In genomic region chr2:74483675-74484164, GRCh38 we compare ENCODE assay signal across 6 cellular contexts. TPM values are rescaled to one million over a fixed set of nuclear protein-coding genes. Genes with fewer than 3 reads are reported as not detected.
A peak's percentile ranks its signal among the peaks of the same experiment; 100 is the strongest.
DNase-seq lines count a peak whose midpoint lies in the region; ATAC-seq and TF ChIP-seq lines count a peak whose summit lies in the region.
"Not testable (repeated sequence)": the region's sequence is repeated elsewhere in the genome, so short reads cannot be mapped to it uniquely, and the experiment has no call there.

No MANE protein-coding gene starts in this region.

- CTCF ChIA-PET in activated CD8-positive, alpha-beta T cell treated with anti-CD3 and anti-CD28 coated beads, Interleukin-2, amount 10 ng/mL, durations not matched to agents 7 days and 5 days (lab: Charles Lee) = interaction anchor here (1.0 to 7.0 kb wide), 17 partner anchors 9 to 118 kb away, joined by 3 to 101 read pairs (median 11); partner anchors contain the start of genes AUP1, HTRA2, INO80B and LBX2

- TF ChIP-seq CTCF in kidney epithelial cell (IDR thresholded peaks at IDR 0.05; ENCODE audit: insufficient read depth, low read length, poor library complexity, severe bottlenecking); prostate gland (IDR thresholded peaks at IDR 0.05): not testable (repeated sequence)

- H3K4me3 Mint-ChIP-seq in IgD-negative memory B cell = peak overlapping the region; percentile 90 to 100 (median 100)
- H3K4me3 Mint-ChIP-seq in activated CD8-positive, alpha-beta T cell treated with anti-CD3 and anti-CD28 coated beads, Interleukin-2, amount 10 ng/mL, durations not matched to agents 7 days and 5 days = peak overlapping the region; percentile 100

- peaks cover 12 to 22% (median 20%) of the 10 kb centered on the region in 3 donors for H3K4me1 Mint-ChIP-seq in IgD-negative memory B cell
- peaks cover 41% of the 10 kb centered on the region for H3K4me1 Mint-ChIP-seq in activated CD8-positive, alpha-beta T cell treated with anti-CD3 and anti-CD28 coated beads, Interleukin-2, amount 10 ng/mL, durations not matched to agents 7 days and 5 days (ENCODE audit: low read depth)

- H3K27me3 ChIP-seq in ACC112 (ENCODE audit: insufficient read depth, low read length); ectodermal cell (ENCODE audit: control insufficient read depth, insufficient read depth, low read length, poor library complexity, severe bottlenecking); kidney epithelial cell (ENCODE audit: control insufficient read depth, insufficient read depth, low read length); prostate gland (replicated peaks; ENCODE audit: insufficient read depth): not testable (repeated sequence)

- not testable (repeated sequence) for H3K9me3 ChIP-seq in ectodermal cell (ENCODE audit: control insufficient read depth, low read length); prostate gland

- peaks cover 34% of the 10 kb centered on the region for H3K79me2 ChIP-seq in ACC112 (ENCODE audit: control insufficient read depth, insufficient read depth, low read length, unreplicated experiment)

- not testable (repeated sequence) for DNase-seq in activated CD8-positive, alpha-beta T cell treated with anti-CD3 and anti-CD28 coated beads, Interleukin-2, amount 10 ng/mL, durations not matched to agents 7 days and 5 days; kidney epithelial cell (ENCODE audit: low read depth); prostate gland (ENCODE audit: low spot score)

- H3K4me3 ChIP-seq in ACC112 (ENCODE audit: low read depth, low read length) (peak overlapping the region; percentile 94), ectodermal cell (ENCODE audit: insufficient read depth, low read depth, low read length) (peak overlapping the region; percentile 98), kidney epithelial cell (ENCODE audit: low read depth, low read length) (peak overlapping the region; percentile 60), prostate gland (peak overlapping the region; percentile 74 to 84)

- H3K27ac Mint-ChIP-seq in IgD-negative memory B cell = peak overlapping the region in 2 of 3 donors; percentile 66 to 97
- H3K27ac Mint-ChIP-seq in activated CD8-positive, alpha-beta T cell treated with anti-CD3 and anti-CD28 coated beads, Interleukin-2, amount 10 ng/mL, durations not matched to agents 7 days and 5 days = peak overlapping the region; percentile 100

- not testable (repeated sequence) for H2AFZ ChIP-seq in ACC112 (ENCODE audit: low read length, unreplicated experiment)

- H3K27ac ChIP-seq in ACC112 (ENCODE audit: low read depth, low read length); ectodermal cell (ENCODE audit: insufficient read depth, low read depth, low read length, poor library complexity, severe bottlenecking): not testable (repeated sequence)
- H3K27ac ChIP-seq in prostate gland = peak overlapping the region in 1 of 2 donors; percentile 83

- H3K4me1 ChIP-seq in ACC112 (ENCODE audit: control insufficient read depth, insufficient read depth, low read length, unreplicated experiment) (peaks cover 13% of the 10 kb centered on the region), ectodermal cell (ENCODE audit: control insufficient read depth, insufficient read depth, low read length) (peaks cover 12% of the 10 kb centered on the region), prostate gland (replicated peaks) (peaks cover 13% of the 10 kb centered on the region)

- not testable (repeated sequence) for ATAC-seq in activated CD8-positive, alpha-beta T cell treated with anti-CD3 and anti-CD28 coated beads, Interleukin-2, amount 10 ng/mL, durations not matched to agents 7 days and 5 days

- POLR2A ChIA-PET in activated CD8-positive, alpha-beta T cell treated with anti-CD3 and anti-CD28 coated beads, Interleukin-2, amount 10 ng/mL, durations not matched to agents 7 days and 5 days (lab: Charles Lee) = interaction anchor here (0.6 to 4.1 kb wide), 9 partner anchors 9 to 1307 kb away, joined by 3 to 39 read pairs (median 11); partner anchors contain the start of genes AUP1, HTRA2, INO80B and MOGS

- H3K27me3 Mint-ChIP-seq in IgD-negative memory B cell; activated CD8-positive, alpha-beta T cell treated with anti-CD3 and anti-CD28 coated beads, Interleukin-2, amount 10 ng/mL, durations not matched to agents 7 days and 5 days (ENCODE audit: low read depth): not testable (repeated sequence)

- TF ChIP-seq POLR2A in prostate gland (IDR thresholded peaks at IDR 0.05) = not testable (repeated sequence)

- H3K36me3 ChIP-seq in ACC112 (ENCODE audit: insufficient read depth, low read length); ectodermal cell (ENCODE audit: control insufficient read depth, insufficient read depth, low read length); kidney epithelial cell (ENCODE audit: control insufficient read depth, insufficient read depth, low read length); prostate gland: not testable (repeated sequence)

- WGBS in ectodermal cell, 2 experiments = 89% methylated on average over 19 of the region's 19 CpGs
- 83% methylated on average over 19 of the region's 19 CpGs for WGBS in prostate gland

- intact Hi-C loops in prostate gland (cut with DNase I) = loop anchor here (1.0 to 2.0 kb wide), 2 partner anchors 46 to 103 kb away; partner anchors contain the start of genes AUP1 and HTRA2

- H3K9me3 Mint-ChIP-seq in IgD-negative memory B cell; activated CD8-positive, alpha-beta T cell treated with anti-CD3 and anti-CD28 coated beads, Interleukin-2, amount 10 ng/mL, durations not matched to agents 7 days and 5 days (ENCODE audit: insufficient read depth): not testable (repeated sequence)

- H3K36me3 Mint-ChIP-seq in IgD-negative memory B cell = not testable (repeated sequence)
- H3K36me3 Mint-ChIP-seq in activated CD8-positive, alpha-beta T cell treated with anti-CD3 and anti-CD28 coated beads, Interleukin-2, amount 10 ng/mL, durations not matched to agents 7 days and 5 days (ENCODE audit: low read depth) = peaks cover 43% of the 10 kb centered on the region

RNA-seq across cellular contexts. Expression of gene TTC31, which starts 0.8 kb away (rescaled TPM):
- polyA plus RNA-seq in IgD-negative memory B cell = 26.4 TPM
- 10 to 100 TPM; 38.3 to 40.0 TPM for total RNA-seq in activated CD8-positive, alpha-beta T cell treated with anti-CD3 and anti-CD28 coated beads, Interleukin-2, amount 10 ng/mL, durations not matched to agents 7 days and 5 days
- 28.6 TPM for polyA plus RNA-seq in ectodermal cell (2013, experiment 1 of 4)
- 28.4 TPM for polyA plus RNA-seq in ectodermal cell (2013, experiment 2 of 4)
- polyA plus RNA-seq in ectodermal cell (2013, experiment 3 of 4) = 24.0 TPM
- polyA plus RNA-seq in ectodermal cell (2013, experiment 4 of 4) = 31.0 TPM
- total RNA-seq in kidney epithelial cell (19.1 and 20.3 TPM in 2 replicates), prostate gland (10 to 100 TPM; 24.0 to 27.6 TPM)

RNA-seq across cellular contexts. Expression of gene CCDC142, which starts 0.9 kb away (rescaled TPM):
- polyA plus RNA-seq in IgD-negative memory B cell = 9.2 TPM
- 10 to 100 TPM; 22.5 to 26.7 TPM for total RNA-seq in activated CD8-positive, alpha-beta T cell treated with anti-CD3 and anti-CD28 coated beads, Interleukin-2, amount 10 ng/mL, durations not matched to agents 7 days and 5 days
- polyA plus RNA-seq in ectodermal cell (2013, experiment 1 of 4) = 12.6 TPM
- 15.8 TPM for polyA plus RNA-seq in ectodermal cell (2013, experiment 2 of 4)
- polyA plus RNA-seq in ectodermal cell (2013, experiment 3 of 4) = 12.7 TPM
- 13.5 TPM for polyA plus RNA-seq in ectodermal cell (2013, experiment 4 of 4)
- 4.4 and 9.5 TPM in 2 replicates for total RNA-seq in kidney epithelial cell
- total RNA-seq in prostate gland = 10 to 100 TPM; 28.0 to 28.3 TPM

RNA-seq across cellular contexts. Expression of gene MRPL53, which starts 11.2 kb away (rescaled TPM):
- polyA plus RNA-seq in IgD-negative memory B cell = 144 TPM
- total RNA-seq in activated CD8-positive, alpha-beta T cell treated with anti-CD3 and anti-CD28 coated beads, Interleukin-2, amount 10 ng/mL, durations not matched to agents 7 days and 5 days = 10 to 100 TPM; 95.7 to 96.2 TPM
- 46.6 TPM for polyA plus RNA-seq in ectodermal cell (2013, experiment 1 of 4)
- 43.7 TPM for polyA plus RNA-seq in ectodermal cell (2013, experiment 2 of 4)
- polyA plus RNA-seq in ectodermal cell (2013, experiment 3 of 4) = 33.0 TPM
- 40.3 TPM for polyA plus RNA-seq in ectodermal cell (2013, experiment 4 of 4)
- total RNA-seq in kidney epithelial cell (18.7 and 24.6 TPM in 2 replicates), prostate gland (10 to 100 TPM; 28.2 to 63.3 TPM)

RNA-seq across cellular contexts. Expression of gene LBX2, which starts 15.7 kb away (rescaled TPM):
- not detected for polyA plus RNA-seq in IgD-negative memory B cell
- total RNA-seq in activated CD8-positive, alpha-beta T cell treated with anti-CD3 and anti-CD28 coated beads, Interleukin-2, amount 10 ng/mL, durations not matched to agents 7 days and 5 days = under 1 TPM; 0.32 to 0.68 TPM
- not detected for polyA plus RNA-seq in ectodermal cell (2013, experiment 1 of 4)
- polyA plus RNA-seq in ectodermal cell (2013, experiment 2 of 4) = not detected
- not detected for polyA plus RNA-seq in ectodermal cell (2013, experiment 3 of 4)
- polyA plus RNA-seq in ectodermal cell (2013, experiment 4 of 4) = not detected
- total RNA-seq in kidney epithelial cell = 1.9 and 3.4 TPM in 2 replicates
- total RNA-seq in prostate gland = 1 to 10 TPM in 1 of 2 donors, not detected in 1; 1.2 TPM

RNA-seq across cellular contexts. Expression of gene MOGS, which starts 18.5 kb away (rescaled TPM):
- 37.7 TPM for polyA plus RNA-seq in IgD-negative memory B cell
- 10 to 100 TPM; 52.4 to 56.3 TPM for total RNA-seq in activated CD8-positive, alpha-beta T cell treated with anti-CD3 and anti-CD28 coated beads, Interleukin-2, amount 10 ng/mL, durations not matched to agents 7 days and 5 days
- polyA plus RNA-seq in ectodermal cell (2013, experiment 1 of 4) = 59.2 TPM
- polyA plus RNA-seq in ectodermal cell (2013, experiment 2 of 4) = 56.1 TPM
- 46.2 TPM for polyA plus RNA-seq in ectodermal cell (2013, experiment 3 of 4)
- 51.4 TPM for polyA plus RNA-seq in ectodermal cell (2013, experiment 4 of 4)
- total RNA-seq in kidney epithelial cell (68.1 and 70.9 TPM in 2 replicates), prostate gland (10 to 100 TPM; 57.1 to 68.3 TPM)
